In the genomic region with DNA sequence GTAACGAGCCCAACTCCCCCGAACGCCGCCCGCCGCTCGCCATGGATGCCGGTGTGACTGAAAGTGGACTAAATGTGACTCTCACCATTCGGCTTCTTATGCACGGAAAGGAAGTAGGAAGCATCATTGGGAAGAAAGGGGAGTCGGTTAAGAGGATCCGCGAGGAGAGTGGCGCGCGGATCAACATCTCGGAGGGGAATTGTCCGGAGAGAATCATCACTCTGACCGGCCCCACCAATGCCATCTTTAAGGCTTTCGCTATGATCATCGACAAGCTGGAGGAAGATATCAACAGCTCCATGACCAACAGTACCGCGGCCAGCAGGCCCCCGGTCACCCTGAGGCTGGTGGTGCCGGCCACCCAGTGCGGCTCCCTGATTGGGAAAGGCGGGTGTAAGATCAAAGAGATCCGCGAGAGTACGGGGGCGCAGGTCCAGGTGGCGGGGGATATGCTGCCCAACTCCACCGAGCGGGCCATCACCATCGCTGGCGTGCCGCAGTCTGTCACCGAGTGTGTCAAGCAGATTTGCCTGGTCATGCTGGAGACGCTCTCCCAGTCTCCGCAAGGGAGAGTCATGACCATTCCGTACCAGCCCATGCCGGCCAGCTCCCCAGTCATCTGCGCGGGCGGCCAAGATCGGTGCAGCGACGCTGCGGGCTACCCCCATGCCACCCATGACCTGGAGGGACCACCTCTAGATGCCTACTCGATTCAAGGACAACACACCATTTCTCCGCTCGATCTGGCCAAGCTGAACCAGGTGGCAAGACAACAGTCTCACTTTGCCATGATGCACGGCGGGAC, we compare ENCODE assay signal across 1 cellular context.
TF ChIP-seq lines count a peak whose summit lies in the region.

No MANE protein-coding gene starts in this region.

TF ChIP-seq in HEK293T, 16 proteins besides CTCF, POLR2A, EP300 and RAD21:
- TF ChIP-seq LEF1 (IDR thresholded peaks at IDR 0.05; ENCODE audit: borderline replicate concordance): 0 out of 2 replicates have a peak, but pooled peaks have one; percentile 14
- no peak for TF ChIP-seq ARNT (IDR thresholded peaks at IDR 0.05)
TF ChIP-seq in HEK293T: peak in this region for 1.
